In the genomic region with DNA sequence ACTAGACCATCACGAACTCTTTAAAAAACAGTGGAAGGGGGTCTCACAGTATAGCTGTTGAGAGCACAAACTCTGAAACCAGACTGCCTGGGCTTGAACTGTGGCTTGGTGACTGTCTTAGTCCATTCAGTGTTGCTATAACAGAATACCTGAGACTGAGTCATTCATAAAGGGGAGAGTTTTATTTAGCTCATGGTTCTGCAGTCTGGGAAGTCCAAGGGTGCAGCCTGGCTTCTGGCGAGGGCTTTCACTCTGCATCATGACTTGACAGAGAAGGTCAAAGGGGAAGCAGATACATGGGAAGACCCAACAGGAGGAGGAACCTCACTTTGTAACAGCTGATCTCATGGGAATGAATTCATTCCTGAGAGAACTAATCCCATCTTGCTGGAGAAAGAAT, we compare ENCODE assay signal across 18 cellular contexts.
A peak's percentile ranks its signal among the peaks of the same experiment; 100 is the strongest.
DNase-seq lines count a peak whose midpoint lies in the region; ATAC-seq, FAIRE-seq and TF ChIP-seq lines count a peak whose summit lies in the region.
"Had no signal": no experiment of that assay in that cellular context is flagged by ENCODE, and none has a peak within 500 bp of the region (broad histone marks: within the 10 kb centered on the region; RNA-seq: fewer than 3 reads in every experiment).

No MANE protein-coding gene starts in this region.

- in situ Hi-C loops in mammary epithelial cell (cut with MboI; ENCODE audit: low sequenced_read_pairs in 2 of 2) (no loop called here), GM12878 (cut with MboI) (no loop called here)

- TF ChIP-seq EP300 in GM12878 (IDR thresholded peaks at IDR 0.05; ENCODE audit: borderline replicate concordance in 1 of 2, control insufficient read depth in 1 of 2, low read depth in 2 of 2, low read length in 2 of 2), result no peak

- CTCF ChIA-PET in mammary epithelial cell (lab: Charles Lee; ENCODE audit: low non-redundant PET), result no interaction called here
- CTCF ChIA-PET in GM12878 (lab: Yijun Ruan, JAX), result no interaction called here

- H3K79me2 ChIP-seq in mammary epithelial cell (ENCODE audit: insufficient read depth, low read length) (no peaks in the 10 kb centered on the region), GM12878 (ENCODE audit: control insufficient read depth, insufficient read depth, low read length) (no peaks in the 10 kb centered on the region), smooth muscle cell (ENCODE audit: low read depth) (no peaks in the 10 kb centered on the region)

- intact Hi-C loops in mammary epithelial cell (cut with micrococcal nuclease) (no loop called here), breast epithelium (cut with DNase I; ENCODE audit: low total_unique reads) (no loop called here), GM12878 (cut with micrococcal nuclease; ENCODE audit: unreplicated experiment) (no loop called here)

- no peak overlapping the region for H2AFZ ChIP-seq in mammary epithelial cell (ENCODE audit: low read depth, low read length)
- H2AFZ ChIP-seq in GM12878 (ENCODE audit: control insufficient read depth, low read depth, low read length), result no peak overlapping the region
- no peak overlapping the region for H2AFZ ChIP-seq in smooth muscle cell (ENCODE audit: low read depth)

- no peaks in the 10 kb centered on the region for H3F3A ChIP-seq in smooth muscle cell (ENCODE audit: low read depth)

- SMC1A ChIA-PET in GM12878 (lab: Charles Lee; ENCODE audit: uncharacterized antibody, unreplicated experiment), result no interaction called here

- BruUV-seq in mammary epithelial cell (replicated peaks; lab: Mats Ljungman, UMichigan) (no TSS peak), GM12878 (replicated peaks; lab: Mats Ljungman, UMichigan) (no TSS peak)

- dilution Hi-C loops in mammary epithelial cell (cut with HindIII; ENCODE audit: low sequenced_read_pairs), result no loop called here

- H3K4me1 ChIP-seq in mammary epithelial cell (ENCODE audit: insufficient read depth, low read length) (no peaks in the 10 kb centered on the region), breast epithelium (no peaks in the 10 kb centered on the region), GM12878 (ENCODE audit: control insufficient read depth, insufficient read depth, low read length) (no peaks in the 10 kb centered on the region), smooth muscle cell (ENCODE audit: low read depth) (peaks cover 8% of the 10 kb centered on the region)
- H3K4me1 ChIP-seq: BLaER1 treated with 17β-estradiol and CSF1 and Interleukin-3, amounts not matched to agents 10 nM and 100 nM; HAP-1 had no signal

- H3K9ac ChIP-seq in mammary epithelial cell (ENCODE audit: insufficient read depth, low read length) (no peak overlapping the region), GM12878 (ENCODE audit: control insufficient read depth, insufficient read depth, low read length) (no peak overlapping the region), smooth muscle cell (ENCODE audit: low read depth) (no peak overlapping the region)
- H3K9ac ChIP-seq: BLaER1 treated with 17β-estradiol and CSF1 and Interleukin-3, amounts not matched to agents 10 nM and 100 nM had no signal

- no peaks in the 10 kb centered on the region for H4K20me1 ChIP-seq in mammary epithelial cell (ENCODE audit: insufficient read depth, low read length)
- H4K20me1 ChIP-seq in GM12878 (ENCODE audit: control insufficient read depth, insufficient read depth), result no peaks in the 10 kb centered on the region
- no peaks in the 10 kb centered on the region for H4K20me1 ChIP-seq in smooth muscle cell (ENCODE audit: low read depth)
- H4K20me1 ChIP-seq: BLaER1 treated with 17β-estradiol and CSF1 and Interleukin-3, amounts not matched to agents 10 nM and 100 nM had no signal

- H3K9me3 ChIP-seq in mammary epithelial cell (replicated peaks; ENCODE audit: insufficient read depth, low read length) (peaks cover 7% of the 10 kb centered on the region), breast epithelium (peaks cover 3 to 7% of the 10 kb centered on the region in 2 donors), GM12878 (replicated peaks; ENCODE audit: control insufficient read depth, insufficient read depth, low read length) (no peaks in the 10 kb centered on the region; the same call in 1 of the 3 replicates), smooth muscle cell (replicated peaks; ENCODE audit: low read depth) (no peaks in the 10 kb centered on the region)
- H3K9me3 ChIP-seq: HAP-1 had no signal

- no peak for TF ChIP-seq RAD21 in GM12878 (IDR thresholded peaks at IDR 0.05; ENCODE audit: insufficient read depth, low read depth, low read length)

- H3K27me3 ChIP-seq in mammary epithelial cell (ENCODE audit: insufficient read depth, low read length) (no peaks in the 10 kb centered on the region), breast epithelium (no peaks in the 10 kb centered on the region), GM12878 (replicated peaks in 1 of 2; ENCODE audit: control insufficient read depth in 2 of 2, insufficient read depth in 2 of 2, low read length in 1 of 2) (no peaks in the 10 kb centered on the region), smooth muscle cell (ENCODE audit: low read depth) (no peaks in the 10 kb centered on the region)
- H3K27me3 ChIP-seq: BLaER1 treated with 17β-estradiol and CSF1 and Interleukin-3, amounts not matched to agents 10 nM and 100 nM had no signal

- 88% methylated on average over 2 of the region's 2 CpGs for WGBS in mammary epithelial cell (ENCODE audit: low coverage, missing lambda C conversion rate)
- WGBS in GM12878 (ENCODE audit: insufficient coverage, insufficient replicate concordance, low lambda C conversion rate, missing lambda C conversion rate), result 4% methylated on average over 2 of the region's 2 CpGs
- WGBS in smooth muscle cell (ENCODE audit: low lambda C conversion rate), result 71% methylated on average over 2 of the region's 2 CpGs

- DNase-seq in mammary epithelial cell (peak; percentile 46), breast epithelium (ENCODE audit: low spot score in 2 of 2) (no peak), GM12878 (ENCODE audit: low read depth, low spot score) (no peak), renal cortical epithelial cell (ENCODE audit: low read depth) (peak; percentile 13), smooth muscle cell (lab: John Stamatoyannopoulos, UW; ENCODE audit: unreplicated experiment) (no peak), SIG-M5 treated with dmso at 0.1 percent for 504 hours (lab: John Stamatoyannopoulos, UW; ENCODE audit: unreplicated experiment) (no peak)
- DNase-seq: Calu3; CD4-positive, alpha-beta T cell; DMS 273 treated with DMSO at 0.1 percent for 48 hours; KG1 had no signal

- no peak overlapping the region for H3K4me2 ChIP-seq in mammary epithelial cell (ENCODE audit: insufficient read depth, low read depth, low read length)
- H3K4me2 ChIP-seq in GM12878 (ENCODE audit: control insufficient read depth, insufficient read depth), result no peak overlapping the region
- H3K4me2 ChIP-seq in smooth muscle cell, result no peak overlapping the region
- H3K4me2 ChIP-seq: BLaER1 treated with 17β-estradiol and CSF1 and Interleukin-3, amounts not matched to agents 10 nM and 100 nM had no signal

- H3K36me3 ChIP-seq in mammary epithelial cell (ENCODE audit: insufficient read depth, low read length) (no peaks in the 10 kb centered on the region), breast epithelium (no peaks in the 10 kb centered on the region), GM12878 (ENCODE audit: control insufficient read depth in 2 of 2, insufficient read depth in 2 of 2, low read length in 1 of 2) (no peaks in the 10 kb centered on the region), smooth muscle cell (ENCODE audit: low read depth) (no peaks in the 10 kb centered on the region)
- H3K36me3 ChIP-seq: BLaER1 treated with 17β-estradiol and CSF1 and Interleukin-3, amounts not matched to agents 10 nM and 100 nM; HAP-1 had no signal

- TF ChIP-seq CTCF in mammary epithelial cell (conservative IDR thresholded peaks at IDR 0.05 in 1 of 2, IDR thresholded peaks at IDR 0.05 in 1 of 2; ENCODE audit: extremely low read depth in 1 of 2, insufficient read depth in 1 of 2, low read depth in 1 of 2, low read length in 2 of 2) (no peak), breast epithelium (IDR thresholded peaks at IDR 0.05) (no peak), GM12878 (IDR thresholded peaks at IDR 0.05 in 2 of 3, conservative IDR thresholded peaks at IDR 0.05 in 1 of 3; ENCODE audit: control insufficient read depth in 2 of 3, extremely low read depth in 1 of 3, insufficient read depth in 1 of 3, low read depth in 3 of 3, low read length in 3 of 3) (no peak), smooth muscle cell (IDR thresholded peaks at IDR 0.05; ENCODE audit: borderline replicate concordance, insufficient read depth, poor library complexity, severe bottlenecking) (no peak)

- ATAC-seq in HG02759 (IDR thresholded peaks at IDR 0.05; ENCODE audit: unreplicated experiment) (peak; percentile 65), GM12878 (peak; percentile 61), HG02973 (IDR thresholded peaks at IDR 0.05; ENCODE audit: unreplicated experiment) (no peak)

- FAIRE-seq in GM12878 (lab: Jason Lieb, UNC), result no peak
- FAIRE-seq: GM12892, GM19239, H1 had no signal

- H3K27ac ChIP-seq in mammary epithelial cell (ENCODE audit: insufficient read depth, low read depth, low read length) (no peak overlapping the region), breast epithelium (no peak overlapping the region), GM12878 (ENCODE audit: control insufficient read depth, insufficient read depth) (no peak overlapping the region), smooth muscle cell (ENCODE audit: low read depth) (no peak overlapping the region)
- H3K27ac ChIP-seq: 22Rv1; BLaER1 treated with 17β-estradiol and CSF1 and Interleukin-3, amounts not matched to agents 10 nM and 100 nM had no signal

- TF ChIP-seq POLR2A in breast epithelium (IDR thresholded peaks at IDR 0.05), result no peak
- no peak for TF ChIP-seq POLR2A in GM12878 (IDR thresholded peaks at IDR 0.05; ENCODE audit: low read depth, low read length)

- RAD21 ChIA-PET in GM12878 (lab: Charles Lee; ENCODE audit: unreplicated experiment), result no interaction called here

- POLR2A ChIA-PET in GM12878 (lab: Charles Lee), result no interaction called here

- H3K4me3 ChIP-seq in mammary epithelial cell (replicated peaks in 1 of 3; ENCODE audit: insufficient read depth in 1 of 3, low read depth in 2 of 3, low read length in 3 of 3) (no peak overlapping the region), breast epithelium (no peak overlapping the region), GM12878 (no peak overlapping the region), smooth muscle cell (no peak overlapping the region)
- H3K4me3 ChIP-seq: BLaER1 treated with 17β-estradiol and CSF1 and Interleukin-3, amounts not matched to agents 10 nM and 100 nM; HAP-1 had no signal

TF ChIP-seq in GM12878, 131 proteins besides CTCF, POLR2A, EP300 and RAD21 (continues in another document):
- TF ChIP-seq DPF2 (IDR thresholded peaks at IDR 0.05) (no peak), RAD51 (IDR thresholded peaks at IDR 0.05) (no peak), TARDBP (IDR thresholded peaks at IDR 0.05; ENCODE audit: borderline replicate concordance) (no peak), YBX1 (IDR thresholded peaks at IDR 0.05) (no peak)

Comparison
In these comparisons a context has a peak if more than half of its experiments do, and no peak if none do; other contexts are left out.
1. DNase-seq: peak in mammary epithelial cell (single experiment) and renal cortical epithelial cell (single experiment); none in breast epithelium (0 of 2), GM12878 (single experiment), smooth muscle cell (single experiment) and SIG-M5 treated with dmso at 0.1 percent for 504 hours (single experiment).